ENCODE assay signal across 24 cellular contexts in the genomic region with DNA sequence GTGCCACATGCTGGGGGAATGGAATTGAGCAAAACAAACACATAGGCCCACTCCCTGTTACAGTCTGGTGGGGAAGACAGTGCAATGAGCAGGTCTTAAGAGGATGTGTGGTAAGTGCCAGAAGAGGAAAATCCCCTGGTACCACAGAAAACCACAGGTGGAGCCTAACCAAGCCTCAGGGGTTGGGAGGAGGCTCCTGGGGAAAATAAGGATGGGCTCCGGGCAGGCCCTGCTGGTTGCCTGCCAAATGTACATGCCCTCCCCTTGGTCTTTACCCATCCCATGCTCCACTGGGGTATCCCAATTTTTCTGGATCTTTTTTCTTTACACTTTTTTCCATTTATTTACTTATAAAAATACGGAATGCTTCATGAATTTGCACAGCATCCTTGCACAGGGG. TPM values are rescaled to one million over a fixed set of nuclear protein-coding genes. Genes with fewer than 3 reads are reported as not detected.
DNase-seq lines count a peak whose midpoint lies in the region; ATAC-seq, FAIRE-seq and TF ChIP-seq lines count a peak whose summit lies in the region.
"Had no signal": no experiment of that assay in that cellular context is flagged by ENCODE, and none has a peak within 500 bp of the region (broad histone marks: within the 10 kb centered on the region; RNA-seq: fewer than 3 reads in every experiment).

No MANE protein-coding gene starts in this region.

- no peak for TF ChIP-seq RAD21 in HepG2 (CRISPR knock-in tag; IDR thresholded peaks at IDR 0.05)

- CTCF ChIA-PET in HepG2 (lab: Yijun Ruan, JAX; ENCODE audit: low intra/inter-chr PET ratio, low total read pairs) = no interaction called here
- CTCF ChIA-PET in T-cell (lab: Charles Lee) = no interaction called here

- no peaks in the 10 kb centered on the region for H3K36me3 ChIP-seq in HepG2 (replicated peaks in 1 of 2; ENCODE audit: control insufficient read depth in 1 of 2, insufficient read depth in 2 of 2, low read length in 2 of 2)
- H3K36me3 ChIP-seq in right lobe of liver = no peaks in the 10 kb centered on the region
- H3K36me3 ChIP-seq: HAP-1, SJSA1 had no signal

- TF ChIP-seq EP300 in HepG2 (IDR thresholded peaks at IDR 0.05; ENCODE audit: low read depth in 2 of 2, low read length in 2 of 2) = no peak
- TF ChIP-seq EP300 in HepG2 (CRISPR knock-in tag; IDR thresholded peaks at IDR 0.05; ENCODE audit: borderline replicate concordance) = no peak

- 95% methylated on average over 2 of the region's 2 CpGs for WGBS in HepG2 (ENCODE audit: low lambda C conversion rate)
- WGBS in right lobe of liver (ENCODE audit: insufficient coverage, low coverage, low lambda C conversion rate, missing lambda C conversion rate) = 81% methylated on average over 2 of the region's 2 CpGs

- H3K36me3 Mint-ChIP-seq in T-cell (peaks cover 10% of the 10 kb centered on the region), memory B cell (peaks cover 6% of the 10 kb centered on the region)

- TF ChIP-seq CTCF in HepG2 (CRISPR knock-in tag; IDR thresholded peaks at IDR 0.05) (no peak), right lobe of liver (IDR thresholded peaks at IDR 0.05) (no peak)

- H3K27me3 ChIP-seq in HepG2 (ENCODE audit: control insufficient read depth in 1 of 2, insufficient read depth in 2 of 2, low read length in 2 of 2) (no peaks in the 10 kb centered on the region; a peak in 1 of 5 replicates), right lobe of liver (no peaks in the 10 kb centered on the region)
- H3K27me3 ChIP-seq: SJSA1 had no signal

- H3K4me1 ChIP-seq in HepG2 (ENCODE audit: insufficient read depth, low read length) (peaks cover 70% of the 10 kb centered on the region), right lobe of liver (peaks cover 0 to 19% (median 6%) of the 10 kb centered on the region in 4 donors)

- H3K4me3 ChIP-seq in HepG2 (replicated peaks in 1 of 3; ENCODE audit: insufficient read depth in 1 of 3, low read depth in 2 of 3, low read length in 3 of 3) (no peak overlapping the region), right lobe of liver (no peak overlapping the region)
- H3K4me3 ChIP-seq: GM23338, HAP-1, SJSA1 had no signal

- no peak for FAIRE-seq in HepG2 (lab: Jason Lieb, UNC)
- FAIRE-seq: G401.6, GM18507, RCC 7860 had no signal

- H3K27ac Mint-ChIP-seq in T-cell (peak overlapping the region; percentile 30 to 63), memory B cell (peak overlapping the region; percentile 26)
- H3K27ac Mint-ChIP-seq: GM23338 had no signal

- peaks cover 26 to 43% (median 39%) of the 10 kb centered on the region in 3 donors for H3K4me1 Mint-ChIP-seq in T-cell
- peaks cover 12% of the 10 kb centered on the region for H3K4me1 Mint-ChIP-seq in memory B cell

- in situ Hi-C loops in HepG2 (cut with HindIII; ENCODE audit: extremely low pct_ligation_motif_present, low pct_unique_long_range_greater_than_20kb) = no loop called here

- no peaks in the 10 kb centered on the region for H3K27me3 Mint-ChIP-seq in T-cell
- H3K27me3 Mint-ChIP-seq in memory B cell = no peaks in the 10 kb centered on the region

- POLR2A ChIA-PET in HepG2 (lab: Yijun Ruan, JAX) = no interaction called here
- POLR2A ChIA-PET in T-cell (lab: Charles Lee) = interaction anchor here in 1 of 2 donors (0.6 kb wide), 1 partner anchor 23 kb away, joined by 6 read pairs; no protein-coding TSS in a partner anchor

- H3K9me3 Mint-ChIP-seq in T-cell (no peaks in the 10 kb centered on the region), memory B cell (no peaks in the 10 kb centered on the region)
- H3K9me3 Mint-ChIP-seq: GM23338 had no signal

- H3K9me3 ChIP-seq in HepG2 (ENCODE audit: low read length) = no peaks in the 10 kb centered on the region
- H3K9me3 ChIP-seq in right lobe of liver = no peaks in the 10 kb centered on the region
- H3K9me3 ChIP-seq: HAP-1, SJSA1 had no signal

- no peak overlapping the region for H2AFZ ChIP-seq in HepG2 (ENCODE audit: low read length)
- H2AFZ ChIP-seq: GM23338 had no signal

- no TSS peak for BruUV-seq in HepG2 (replicated peaks; lab: Mats Ljungman, UMichigan)

- H4K20me1 ChIP-seq in HepG2 (ENCODE audit: insufficient read depth, low read length) = no peaks in the 10 kb centered on the region

- H3K4me3 Mint-ChIP-seq in T-cell (no peak overlapping the region), memory B cell (no peak overlapping the region)
- H3K4me3 Mint-ChIP-seq: GM23338 had no signal

- no peak overlapping the region for H3K9ac ChIP-seq in HepG2 (ENCODE audit: insufficient read depth, low read depth, low read length)
- H3K9ac ChIP-seq: KMS-11 had no signal

- H3K4me2 ChIP-seq in HepG2 (ENCODE audit: low read depth, low read length) = no peak overlapping the region
- H3K4me2 ChIP-seq: GM23338, KMS-11 had no signal

- no peak for ATAC-seq in HepG2
- ATAC-seq in right lobe of liver = no peak
- ATAC-seq in T-cell (replicated peaks in 1 of 4) = no peak
- ATAC-seq in memory B cell (ENCODE audit: low read depth) = no peak
- ATAC-seq: GM23338 had no signal

- H3K79me2 ChIP-seq in HepG2 (ENCODE audit: insufficient read depth, low read length) = peaks cover 11% of the 10 kb centered on the region

- DNase-seq in HepG2 (ENCODE audit: low spot score) = no peak
- DNase-seq in right lobe of liver = no peak
- no peak for DNase-seq in T-cell
- no peak for DNase-seq in memory B cell (ENCODE audit: low spot score in 2 of 2)
- no peak for DNase-seq in cerebellar cortex (ENCODE audit: low spot score)
- no peak for DNase-seq in cortex of kidney (lab: John Stamatoyannopoulos, UW)
- DNase-seq in NCI-H526 (lab: John Stamatoyannopoulos, UW) = no peak
- DNase-seq: ACHN, C1 segment of cervical spinal cord, MV-4-11, NCI-H1105 treated with DMSO at 0.1 percent for 48 hours, NCI-H1694, NCI-H2081, NCI-H2171, NCI-H524 treated with DMSO at 0.1 percent for 48 hours, OCI-M1 had no signal

- intact Hi-C loops in HepG2 (cut with micrococcal nuclease; ENCODE audit: unreplicated experiment) (loop anchor here (2.0 kb wide), 1 partner anchor 71 kb away; no protein-coding TSS in a partner anchor), right lobe of liver (cut with DNase I) (no loop called here)

- peak overlapping the region; percentile 74 for H3K27ac ChIP-seq in HepG2 (ENCODE audit: extremely low read length, insufficient read depth, low read length)
- H3K27ac ChIP-seq in right lobe of liver = no peak overlapping the region
- H3K27ac ChIP-seq: HL-60, KMS-11, SJSA1 had no signal

- TF ChIP-seq POLR2A in HepG2 (IDR thresholded peaks at IDR 0.05; ENCODE audit: insufficient read depth in 1 of 2, low read depth in 2 of 2, low read length in 2 of 2) (no peak), right lobe of liver (IDR thresholded peaks at IDR 0.05) (no peak)

TF ChIP-seq in HepG2, 621 proteins besides CTCF, POLR2A, EP300 and RAD21 (continues in another document):
- no peak for TF ChIP-seq RXRA (CRISPR knock-in tag; IDR thresholded peaks at IDR 0.05)
- TF ChIP-seq, protein P1, sequence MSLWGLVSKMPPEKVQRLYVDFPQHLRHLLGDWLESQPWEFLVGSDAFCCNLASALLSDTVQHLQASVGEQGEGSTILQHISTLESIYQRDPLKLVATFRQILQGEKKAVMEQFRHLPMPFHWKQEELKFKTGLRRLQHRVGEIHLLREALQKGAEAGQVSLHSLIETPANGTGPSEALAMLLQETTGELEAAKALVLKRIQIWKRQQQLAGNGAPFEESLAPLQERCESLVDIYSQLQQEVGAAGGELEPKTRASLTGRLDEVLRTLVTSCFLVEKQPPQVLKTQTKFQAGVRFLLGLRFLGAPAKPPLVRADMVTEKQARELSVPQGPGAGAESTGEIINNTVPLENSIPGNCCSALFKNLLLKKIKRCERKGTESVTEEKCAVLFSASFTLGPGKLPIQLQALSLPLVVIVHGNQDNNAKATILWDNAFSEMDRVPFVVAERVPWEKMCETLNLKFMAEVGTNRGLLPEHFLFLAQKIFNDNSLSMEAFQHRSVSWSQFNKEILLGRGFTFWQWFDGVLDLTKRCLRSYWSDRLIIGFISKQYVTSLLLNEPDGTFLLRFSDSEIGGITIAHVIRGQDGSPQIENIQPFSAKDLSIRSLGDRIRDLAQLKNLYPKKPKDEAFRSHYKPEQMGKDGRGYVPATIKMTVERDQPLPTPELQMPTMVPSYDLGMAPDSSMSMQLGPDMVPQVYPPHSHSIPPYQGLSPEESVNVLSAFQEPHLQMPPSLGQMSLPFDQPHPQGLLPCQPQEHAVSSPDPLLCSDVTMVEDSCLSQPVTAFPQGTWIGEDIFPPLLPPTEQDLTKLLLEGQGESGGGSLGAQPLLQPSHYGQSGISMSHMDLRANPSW (CRISPR knock-in tag; IDR thresholded peaks at IDR 0.05; ENCODE audit: borderline replicate concordance) = no peak
- no peak for TF ChIP-seq ZNF34 (CRISPR knock-in tag; IDR thresholded peaks at IDR 0.05; ENCODE audit: borderline replicate concordance)
- TF ChIP-seq, protein P2, sequence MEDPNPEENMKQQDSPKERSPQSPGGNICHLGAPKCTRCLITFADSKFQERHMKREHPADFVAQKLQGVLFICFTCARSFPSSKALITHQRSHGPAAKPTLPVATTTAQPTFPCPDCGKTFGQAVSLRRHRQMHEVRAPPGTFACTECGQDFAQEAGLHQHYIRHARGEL (CRISPR knock-in tag; IDR thresholded peaks at IDR 0.05) = no peak
- TF ChIP-seq TOE1 (CRISPR knock-in tag; IDR thresholded peaks at IDR 0.05) = no peak

RNA-seq across cellular contexts. Expression of a gene that starts 40.4 kb away (rescaled TPM):
- total RNA-seq in HepG2 (2016; rRNA removed; fragmentation: Illumina TruSeq; extraction: Trizol) (210 and 280 TPM in 2 replicates), right lobe of liver (100 to 1,000 TPM in 5 of 6 experiments, 10 to 100 TPM in 1; 83.6 to 153 (median 121) TPM), T-cell (100 to 1,000 TPM; 230 to 292 (median 266) TPM)
- 60.3 and 83.4 TPM in 2 replicates for total RNA-seq in HepG2 (2016; cell fraction: cytosol; rRNA removed; fragmentation: Illumina TruSeq; extraction: Trizol; ENCODE audit: low read depth)
- total RNA-seq in HepG2 (2016; cell fraction: insoluble cytoplasmic fraction; rRNA removed; fragmentation: Illumina TruSeq; extraction: Trizol) = 183 and 291 TPM in 2 replicates
- total RNA-seq in HepG2 (2016; cell fraction: membrane; rRNA removed; fragmentation: Illumina TruSeq; extraction: Trizol) = 133 and 176 TPM in 2 replicates
- 383 and 432 TPM in 2 replicates for total RNA-seq in HepG2 (2016; cell fraction: nucleus; rRNA removed; fragmentation: Illumina TruSeq; extraction: Trizol)
- polyA plus RNA-seq in HepG2 (2011; rRNA removed) = 627 and 705 TPM in 2 replicates
- 735 and 774 TPM in 2 replicates for polyA plus RNA-seq in HepG2 (2011; cell fraction: cytosol; rRNA removed)
- 313 and 327 TPM in 2 replicates for polyA plus RNA-seq in HepG2 (2011; cell fraction: nucleus; rRNA removed)
- polyA plus RNA-seq in HepG2 (2012) = 467 and 657 TPM in 2 replicates
- polyA plus RNA-seq in HepG2 (2016; cell fraction: cytosol; fragmentation: Illumina TruSeq; extraction: Trizol; ENCODE audit: low read depth) = 69.6 and 84.9 TPM in 2 replicates
- 219 and 228 TPM in 2 replicates for polyA plus RNA-seq in HepG2 (2016; cell fraction: insoluble cytoplasmic fraction; fragmentation: Illumina TruSeq; extraction: Trizol; ENCODE audit: low read depth)
- polyA plus RNA-seq in HepG2 (2016; cell fraction: membrane; fragmentation: Illumina TruSeq; extraction: Trizol; ENCODE audit: low read depth) = 106 and 149 TPM in 2 replicates
- polyA plus RNA-seq in HepG2 (2016; cell fraction: nucleus; fragmentation: Illumina TruSeq; extraction: Trizol; ENCODE audit: insufficient read depth, low read depth) = 515 and 526 TPM in 2 replicates
- polyA minus RNA-seq in HepG2 (2011; rRNA and poly(A)+ RNA removed; ENCODE audit: low replicate concordance) = 367 and 928 TPM in 2 replicates
- 438 and 487 TPM in 2 replicates for polyA minus RNA-seq in HepG2 (2011; cell fraction: cytosol; rRNA and poly(A)+ RNA removed)
- polyA minus RNA-seq in HepG2 (2011; cell fraction: nucleus; rRNA and poly(A)+ RNA removed) = 356 and 442 TPM in 2 replicates
